In genomic region chr20:46341374-46342044, GRCh38 we compare ENCODE assay signal across 18 cellular contexts. TPM values are rescaled to one million over a fixed set of nuclear protein-coding genes. Genes with fewer than 3 reads are reported as not detected.
DNase-seq lines count a peak whose midpoint lies in the region; ATAC-seq and TF ChIP-seq lines count a peak whose summit lies in the region.
"Had no signal": no experiment of that assay in that cellular context is flagged by ENCODE, and none has a peak within 500 bp of the region (broad histone marks: within the 10 kb centered on the region; RNA-seq: fewer than 3 reads in every experiment).

No MANE protein-coding gene starts in this region.

- H3K4me3 Mint-ChIP-seq in natural killer cell treated with Interleukin-12 subunit alpha and Interleukin-12 subunit beta and Interleukin-15 and Interleukin-18, amount 100 ng/mL, for 72 hours, result no peak overlapping the region
- no peak overlapping the region for H3K4me3 Mint-ChIP-seq in natural killer cell
- peak overlapping the region in 3 of 5 experiments; percentile 45 to 71 (median 71) for H3K4me3 Mint-ChIP-seq in brain
- no peak overlapping the region for H3K4me3 Mint-ChIP-seq in activated T-helper 2 cell treated with anti-CD3 and anti-CD28 coated beads, Interferon-gamma antibody, Interleukin-2, Interleukin-4, amounts not matched to agents 10 μg/mL and 5 μg/mL and 100 μg/mL, durations not matched to agents 14 hours and 24 hours and 36 hours (ENCODE audit: low read depth)

- peak overlapping the region; percentile 21 for H3K4me3 ChIP-seq in neuron (ENCODE audit: low read length)

- peaks cover 12 to 14% of the 10 kb centered on the region in 2 donors for H3K4me1 Mint-ChIP-seq in natural killer cell treated with Interleukin-12 subunit alpha and Interleukin-12 subunit beta and Interleukin-15 and Interleukin-18, amount 100 ng/mL, for 72 hours (ENCODE audit: low read depth in 2 of 2)
- H3K4me1 Mint-ChIP-seq in natural killer cell (peaks cover 7 to 12% of the 10 kb centered on the region in 2 donors), brain (peaks cover 61% of the 10 kb centered on the region)
- peaks cover 4% of the 10 kb centered on the region for H3K4me1 Mint-ChIP-seq in activated T-helper 2 cell treated with anti-CD3 and anti-CD28 coated beads, Interferon-gamma antibody, Interleukin-2, Interleukin-4, amounts not matched to agents 10 μg/mL and 5 μg/mL and 100 μg/mL, durations not matched to agents 14 hours and 24 hours and 36 hours (ENCODE audit: low read depth)

- H3K9me3 ChIP-seq in neuron (ENCODE audit: low read length), result no peaks in the 10 kb centered on the region
- H3K9me3 ChIP-seq: BE2C had no signal

- H3K27me3 ChIP-seq in neuron (ENCODE audit: insufficient read depth, low read length), result no peaks in the 10 kb centered on the region
- H3K27me3 ChIP-seq: BE2C had no signal

- H3K27ac Mint-ChIP-seq in natural killer cell treated with Interleukin-12 subunit alpha and Interleukin-12 subunit beta and Interleukin-15 and Interleukin-18, amount 100 ng/mL, for 72 hours, result no peak overlapping the region
- H3K27ac Mint-ChIP-seq in natural killer cell (no peak overlapping the region), brain (peak overlapping the region in 4 of 5 experiments; percentile 53 to 83 (median 74))
- no peak overlapping the region for H3K27ac Mint-ChIP-seq in activated T-helper 2 cell treated with anti-CD3 and anti-CD28 coated beads, Interferon-gamma antibody, Interleukin-2, Interleukin-4, amounts not matched to agents 10 μg/mL and 5 μg/mL and 100 μg/mL, durations not matched to agents 14 hours and 24 hours and 36 hours
- H3K27ac Mint-ChIP-seq: CD4-positive, alpha-beta memory T cell had no signal

- H3K4me1 ChIP-seq in neuron (ENCODE audit: insufficient read depth, low read length), result peaks cover 43% of the 10 kb centered on the region
- H3K4me1 ChIP-seq: BE2C had no signal

- H3K36me3 Mint-ChIP-seq in natural killer cell treated with Interleukin-12 subunit alpha and Interleukin-12 subunit beta and Interleukin-15 and Interleukin-18, amount 100 ng/mL, for 72 hours, result no peaks in the 10 kb centered on the region
- H3K36me3 Mint-ChIP-seq in natural killer cell (no peaks in the 10 kb centered on the region), brain (peaks cover 3% of the 10 kb centered on the region)
- no peaks in the 10 kb centered on the region for H3K36me3 Mint-ChIP-seq in activated T-helper 2 cell treated with anti-CD3 and anti-CD28 coated beads, Interferon-gamma antibody, Interleukin-2, Interleukin-4, amounts not matched to agents 10 μg/mL and 5 μg/mL and 100 μg/mL, durations not matched to agents 14 hours and 24 hours and 36 hours (ENCODE audit: low read depth)

- TF ChIP-seq CTCF in natural killer cell (IDR thresholded peaks at IDR 0.05), result no peak
- no peak for TF ChIP-seq CTCF in brain (conservative IDR thresholded peaks at IDR 0.05)

- no peak for DNase-seq in natural killer cell treated with Interleukin-12 subunit alpha and Interleukin-12 subunit beta and Interleukin-15 and Interleukin-18, amount 100 ng/mL, for 72 hours (ENCODE audit: low spot score)
- no peak for DNase-seq in natural killer cell
- DNase-seq in activated T-helper 2 cell treated with anti-CD3 and anti-CD28 coated beads, Interferon-gamma antibody, Interleukin-2, Interleukin-4, amounts not matched to agents 10 μg/mL and 5 μg/mL and 100 μg/mL, durations not matched to agents 14 hours and 24 hours and 36 hours (ENCODE audit: low spot score), result no peak
- DNase-seq in activated effector memory CD4-positive, alpha-beta T cell treated with Interleukin-2 at 50 U/mL for 16 hours, result no peak
- DNase-seq: BE2C; CD4-positive, alpha-beta memory T cell; EL; H7; Kasumi-1; NCI-H1436; NCI-H2081 treated with DMSO at 0.1 percent for 48 hours; NCI-H446; NCI-H774; SIG-M5; SW 1271 had no signal

- peak; percentile 15 to 51 for ATAC-seq in natural killer cell treated with Interleukin-12 subunit alpha and Interleukin-12 subunit beta and Interleukin-15 and Interleukin-18, amount 100 ng/mL, for 72 hours
- ATAC-seq in natural killer cell (no peak), HG02571 (IDR thresholded peaks at IDR 0.05; ENCODE audit: unreplicated experiment) (no peak)

- peaks cover 4 to 15% of the 10 kb centered on the region in 2 donors for H3K27me3 Mint-ChIP-seq in natural killer cell treated with Interleukin-12 subunit alpha and Interleukin-12 subunit beta and Interleukin-15 and Interleukin-18, amount 100 ng/mL, for 72 hours
- H3K27me3 Mint-ChIP-seq in natural killer cell (ENCODE audit: low read depth in 2 of 2) (peaks cover 24 to 29% of the 10 kb centered on the region in 2 donors), brain (peaks cover 7% of the 10 kb centered on the region)
- H3K27me3 Mint-ChIP-seq in activated T-helper 2 cell treated with anti-CD3 and anti-CD28 coated beads, Interferon-gamma antibody, Interleukin-2, Interleukin-4, amounts not matched to agents 10 μg/mL and 5 μg/mL and 100 μg/mL, durations not matched to agents 14 hours and 24 hours and 36 hours (ENCODE audit: low read depth), result peaks cover 22% of the 10 kb centered on the region

- no peaks in the 10 kb centered on the region for H3K9me3 Mint-ChIP-seq in natural killer cell treated with Interleukin-12 subunit alpha and Interleukin-12 subunit beta and Interleukin-15 and Interleukin-18, amount 100 ng/mL, for 72 hours
- no peaks in the 10 kb centered on the region for H3K9me3 Mint-ChIP-seq in natural killer cell
- H3K9me3 Mint-ChIP-seq in brain, result no peaks in the 10 kb centered on the region
- no peaks in the 10 kb centered on the region for H3K9me3 Mint-ChIP-seq in activated T-helper 2 cell treated with anti-CD3 and anti-CD28 coated beads, Interferon-gamma antibody, Interleukin-2, Interleukin-4, amounts not matched to agents 10 μg/mL and 5 μg/mL and 100 μg/mL, durations not matched to agents 14 hours and 24 hours and 36 hours
- H3K9me3 Mint-ChIP-seq: CD4-positive, alpha-beta memory T cell had no signal

- peak overlapping the region; percentile 1 for H2AFZ ChIP-seq in neuron (ENCODE audit: low read depth, low read length)

- intact Hi-C loops in natural killer cell (cut with micrococcal nuclease), result no loop called here
- intact Hi-C loops in activated T-helper 2 cell treated with anti-CD3 and anti-CD28 coated beads, Interferon-gamma antibody, Interleukin-2, Interleukin-4, amounts not matched to agents 10 μg/mL and 5 μg/mL and 100 μg/mL, durations not matched to agents 14 hours and 24 hours and 36 hours (cut with micrococcal nuclease), result no loop called here

- H3K36me3 ChIP-seq in neuron (ENCODE audit: insufficient read depth, low read length), result no peaks in the 10 kb centered on the region
- H3K36me3 ChIP-seq: BE2C had no signal

RNA-seq across cellular contexts. Expression of gene CDH22, which starts 33.2 kb away (rescaled TPM):
- not detected for total RNA-seq in natural killer cell treated with Interleukin-12 subunit alpha and Interleukin-12 subunit beta and Interleukin-15 and Interleukin-18, amount 100 ng/mL, for 72 hours
- not detected for total RNA-seq in natural killer cell
- polyA plus RNA-seq in brain (ENCODE audit: insufficient read depth, low read depth, low replicate concordance), result 5.6 TPM
- total RNA-seq in activated T-helper 2 cell treated with anti-CD3 and anti-CD28 coated beads, Interferon-gamma antibody, Interleukin-2, Interleukin-4, amounts not matched to agents 10 μg/mL and 5 μg/mL and 100 μg/mL, durations not matched to agents 14 hours and 24 hours and 36 hours, result not detected in 2 replicates
- total RNA-seq: CD4-positive, alpha-beta memory T cell had no signal
- polyA plus RNA-seq: CD4-positive, alpha-beta memory T cell had no signal

Comparison
In these comparisons a context has a peak if more than half of its experiments do, and no peak if none do; other contexts are left out.
1. ATAC-seq: peak in natural killer cell treated with Interleukin-12 subunit alpha and Interleukin-12 subunit beta and Interleukin-15 and Interleukin-18, amount 100 ng/mL, for 72 hours (2 of 2); none in natural killer cell (0 of 3) and HG02571 (single experiment).
2. H3K27ac Mint-ChIP-seq: peak in brain (4 of 5); none in natural killer cell treated with Interleukin-12 subunit alpha and Interleukin-12 subunit beta and Interleukin-15 and Interleukin-18, amount 100 ng/mL, for 72 hours (0 of 2), natural killer cell (0 of 2) and activated T-helper 2 cell treated with anti-CD3 and anti-CD28 coated beads, Interferon-gamma antibody, Interleukin-2, Interleukin-4, amounts not matched to agents 10 μg/mL and 5 μg/mL and 100 μg/mL, durations not matched to agents 14 hours and 24 hours and 36 hours (single experiment).
3. H3K4me3 Mint-ChIP-seq: peak in brain (3 of 5); none in natural killer cell treated with Interleukin-12 subunit alpha and Interleukin-12 subunit beta and Interleukin-15 and Interleukin-18, amount 100 ng/mL, for 72 hours (single experiment), natural killer cell (single experiment) and activated T-helper 2 cell treated with anti-CD3 and anti-CD28 coated beads, Interferon-gamma antibody, Interleukin-2, Interleukin-4, amounts not matched to agents 10 μg/mL and 5 μg/mL and 100 μg/mL, durations not matched to agents 14 hours and 24 hours and 36 hours (single experiment).